In the genomic region with DNA sequence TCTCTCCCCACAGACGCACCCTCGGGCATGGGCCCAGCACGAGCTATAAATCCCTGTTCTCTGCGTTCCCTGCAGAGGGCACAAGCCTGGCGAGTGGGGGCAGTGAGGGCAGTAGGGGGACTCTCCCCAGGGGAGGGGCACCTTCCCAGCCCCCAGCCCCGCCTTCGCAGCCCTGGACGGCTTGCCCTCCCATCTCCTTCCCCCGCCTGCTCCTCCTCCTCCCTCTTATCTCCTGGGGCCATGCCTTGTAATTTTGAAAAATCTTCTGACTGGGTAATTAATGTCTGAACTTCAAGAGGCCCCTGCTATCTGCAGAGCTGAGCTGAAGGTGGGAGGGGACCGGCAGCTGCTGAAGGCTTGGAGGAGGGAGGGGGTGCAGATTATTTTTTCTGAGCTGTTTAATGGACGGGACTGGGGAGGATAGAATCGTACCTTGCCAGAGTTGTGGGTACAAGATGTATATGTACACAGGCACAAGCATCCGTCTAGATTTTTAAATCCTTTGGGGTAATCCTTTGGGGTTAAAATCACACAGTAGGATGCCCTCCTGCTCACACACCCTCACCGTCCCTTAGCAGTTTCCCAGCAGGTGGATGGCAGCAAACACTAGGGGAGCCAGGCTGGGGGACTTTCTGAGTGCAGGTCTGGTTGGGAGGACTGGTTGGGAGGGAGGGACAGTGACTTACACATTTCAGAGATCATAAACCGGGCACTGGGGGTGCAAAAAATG, we compare ENCODE assay signal across 1 cellular context.
TF ChIP-seq lines count a peak whose summit lies in the region.

No MANE protein-coding gene starts in this region.

TF ChIP-seq in K562, 482 proteins besides CTCF, POLR2A, EP300 and RAD21 (continued from another document and continues in another):
- peak; percentile 33; the same call in 1 of the 2 replicates for TF ChIP-seq ZBTB7A (IDR thresholded peaks at IDR 0.05; ENCODE audit: borderline replicate concordance, control insufficient read depth, low read depth, low read length)
- no peak for TF ChIP-seq ZNF707 (CRISPR knock-in tag; conservative IDR thresholded peaks at IDR 0.05)
- TF ChIP-seq NCOA4 (IDR thresholded peaks at IDR 0.05; ENCODE audit: partially characterized antibody), result no peak
- TF ChIP-seq, protein P1, sequence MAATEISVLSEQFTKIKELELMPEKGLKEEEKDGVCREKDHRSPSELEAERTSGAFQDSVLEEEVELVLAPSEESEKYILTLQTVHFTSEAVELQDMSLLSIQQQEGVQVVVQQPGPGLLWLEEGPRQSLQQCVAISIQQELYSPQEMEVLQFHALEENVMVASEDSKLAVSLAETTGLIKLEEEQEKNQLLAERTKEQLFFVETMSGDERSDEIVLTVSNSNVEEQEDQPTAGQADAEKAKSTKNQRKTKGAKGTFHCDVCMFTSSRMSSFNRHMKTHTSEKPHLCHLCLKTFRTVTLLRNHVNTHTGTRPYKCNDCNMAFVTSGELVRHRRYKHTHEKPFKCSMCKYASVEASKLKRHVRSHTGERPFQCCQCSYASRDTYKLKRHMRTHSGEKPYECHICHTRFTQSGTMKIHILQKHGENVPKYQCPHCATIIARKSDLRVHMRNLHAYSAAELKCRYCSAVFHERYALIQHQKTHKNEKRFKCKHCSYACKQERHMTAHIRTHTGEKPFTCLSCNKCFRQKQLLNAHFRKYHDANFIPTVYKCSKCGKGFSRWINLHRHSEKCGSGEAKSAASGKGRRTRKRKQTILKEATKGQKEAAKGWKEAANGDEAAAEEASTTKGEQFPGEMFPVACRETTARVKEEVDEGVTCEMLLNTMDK (IDR thresholded peaks at IDR 0.05; ENCODE audit: borderline replicate concordance, insufficient read depth, low read depth, low read length, poor library complexity, severe bottlenecking), result no peak
- TF ChIP-seq, protein P2, sequence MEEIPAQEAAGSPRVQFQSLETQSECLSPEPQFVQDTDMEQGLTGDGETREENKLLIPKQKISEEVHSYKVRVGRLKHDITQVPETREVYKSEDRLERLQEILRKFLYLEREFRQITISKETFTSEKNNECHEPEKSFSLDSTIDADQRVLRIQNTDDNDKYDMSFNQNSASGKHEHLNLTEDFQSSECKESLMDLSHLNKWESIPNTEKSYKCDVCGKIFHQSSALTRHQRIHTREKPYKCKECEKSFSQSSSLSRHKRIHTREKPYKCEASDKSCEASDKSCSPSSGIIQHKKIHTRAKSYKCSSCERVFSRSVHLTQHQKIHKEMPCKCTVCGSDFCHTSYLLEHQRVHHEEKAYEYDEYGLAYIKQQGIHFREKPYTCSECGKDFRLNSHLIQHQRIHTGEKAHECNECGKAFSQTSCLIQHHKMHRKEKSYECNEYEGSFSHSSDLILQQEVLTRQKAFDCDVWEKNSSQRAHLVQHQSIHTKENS (CRISPR knock-in tag; IDR thresholded peaks at IDR 0.05), result no peak
- TF ChIP-seq PML (IDR thresholded peaks at IDR 0.05; ENCODE audit: low read length), result peak; percentile 63; the same call in 1 of the 2 replicates
- TF ChIP-seq, protein P3, sequence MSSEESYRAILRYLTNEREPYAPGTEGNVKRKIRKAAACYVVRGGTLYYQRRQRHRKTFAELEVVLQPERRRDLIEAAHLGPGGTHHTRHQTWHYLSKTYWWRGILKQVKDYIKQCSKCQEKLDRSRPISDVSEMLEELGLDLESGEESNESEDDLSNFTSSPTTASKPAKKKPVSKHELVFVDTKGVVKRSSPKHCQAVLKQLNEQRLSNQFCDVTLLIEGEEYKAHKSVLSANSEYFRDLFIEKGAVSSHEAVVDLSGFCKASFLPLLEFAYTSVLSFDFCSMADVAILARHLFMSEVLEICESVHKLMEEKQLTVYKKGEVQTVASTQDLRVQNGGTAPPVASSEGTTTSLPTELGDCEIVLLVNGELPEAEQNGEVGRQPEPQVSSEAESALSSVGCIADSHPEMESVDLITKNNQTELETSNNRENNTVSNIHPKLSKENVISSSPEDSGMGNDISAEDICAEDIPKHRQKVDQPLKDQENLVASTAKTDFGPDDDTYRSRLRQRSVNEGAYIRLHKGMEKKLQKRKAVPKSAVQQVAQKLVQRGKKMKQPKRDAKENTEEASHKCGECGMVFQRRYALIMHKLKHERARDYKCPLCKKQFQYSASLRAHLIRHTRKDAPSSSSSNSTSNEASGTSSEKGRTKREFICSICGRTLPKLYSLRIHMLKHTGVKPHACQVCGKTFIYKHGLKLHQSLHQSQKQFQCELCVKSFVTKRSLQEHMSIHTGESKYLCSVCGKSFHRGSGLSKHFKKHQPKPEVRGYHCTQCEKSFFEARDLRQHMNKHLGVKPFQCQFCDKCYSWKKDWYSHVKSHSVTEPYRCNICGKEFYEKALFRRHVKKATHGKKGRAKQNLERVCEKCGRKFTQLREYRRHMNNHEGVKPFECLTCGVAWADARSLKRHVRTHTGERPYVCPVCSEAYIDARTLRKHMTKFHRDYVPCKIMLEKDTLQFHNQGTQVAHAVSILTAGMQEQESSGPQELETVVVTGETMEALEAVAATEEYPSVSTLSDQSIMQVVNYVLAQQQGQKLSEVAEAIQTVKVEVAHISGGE (CRISPR knock-in tag; IDR thresholded peaks at IDR 0.05), result no peak
- no peak for TF ChIP-seq PHB2 (IDR thresholded peaks at IDR 0.05; ENCODE audit: low read depth)
- no peak for TF ChIP-seq SREBF2 (CRISPR knock-in tag; IDR thresholded peaks at IDR 0.05)
- TF ChIP-seq EGR1 (conservative IDR thresholded peaks at IDR 0.05), result peak; percentile 85
- TF ChIP-seq ILK (tag; IDR thresholded peaks at IDR 0.05; ENCODE audit: borderline replicate concordance, low read depth), result no peak
- TF ChIP-seq, protein P4, sequence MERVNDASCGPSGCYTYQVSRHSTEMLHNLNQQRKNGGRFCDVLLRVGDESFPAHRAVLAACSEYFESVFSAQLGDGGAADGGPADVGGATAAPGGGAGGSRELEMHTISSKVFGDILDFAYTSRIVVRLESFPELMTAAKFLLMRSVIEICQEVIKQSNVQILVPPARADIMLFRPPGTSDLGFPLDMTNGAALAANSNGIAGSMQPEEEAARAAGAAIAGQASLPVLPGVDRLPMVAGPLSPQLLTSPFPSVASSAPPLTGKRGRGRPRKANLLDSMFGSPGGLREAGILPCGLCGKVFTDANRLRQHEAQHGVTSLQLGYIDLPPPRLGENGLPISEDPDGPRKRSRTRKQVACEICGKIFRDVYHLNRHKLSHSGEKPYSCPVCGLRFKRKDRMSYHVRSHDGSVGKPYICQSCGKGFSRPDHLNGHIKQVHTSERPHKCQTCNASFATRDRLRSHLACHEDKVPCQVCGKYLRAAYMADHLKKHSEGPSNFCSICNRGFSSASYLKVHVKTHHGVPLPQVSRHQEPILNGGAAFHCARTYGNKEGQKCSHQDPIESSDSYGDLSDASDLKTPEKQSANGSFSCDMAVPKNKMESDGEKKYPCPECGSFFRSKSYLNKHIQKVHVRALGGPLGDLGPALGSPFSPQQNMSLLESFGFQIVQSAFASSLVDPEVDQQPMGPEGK (CRISPR knock-in tag; IDR thresholded peaks at IDR 0.05; ENCODE audit: borderline replicate concordance), result no peak
- TF ChIP-seq MYBL2 (IDR thresholded peaks at IDR 0.05; ENCODE audit: low read depth), result no peak
- no peak for TF ChIP-seq MYBL2 (CRISPR knock-in tag; IDR thresholded peaks at IDR 0.05; ENCODE audit: borderline replicate concordance)
- no peak for TF ChIP-seq HDAC8 (tag; IDR thresholded peaks at IDR 0.05)
- peak; percentile 71 for TF ChIP-seq SMAD4 (CRISPR knock-in tag; conservative IDR thresholded peaks at IDR 0.05)
- TF ChIP-seq NCOA2 (IDR thresholded peaks at IDR 0.05; ENCODE audit: partially characterized antibody in 2 of 2), result no peak
- TF ChIP-seq, protein P5, sequence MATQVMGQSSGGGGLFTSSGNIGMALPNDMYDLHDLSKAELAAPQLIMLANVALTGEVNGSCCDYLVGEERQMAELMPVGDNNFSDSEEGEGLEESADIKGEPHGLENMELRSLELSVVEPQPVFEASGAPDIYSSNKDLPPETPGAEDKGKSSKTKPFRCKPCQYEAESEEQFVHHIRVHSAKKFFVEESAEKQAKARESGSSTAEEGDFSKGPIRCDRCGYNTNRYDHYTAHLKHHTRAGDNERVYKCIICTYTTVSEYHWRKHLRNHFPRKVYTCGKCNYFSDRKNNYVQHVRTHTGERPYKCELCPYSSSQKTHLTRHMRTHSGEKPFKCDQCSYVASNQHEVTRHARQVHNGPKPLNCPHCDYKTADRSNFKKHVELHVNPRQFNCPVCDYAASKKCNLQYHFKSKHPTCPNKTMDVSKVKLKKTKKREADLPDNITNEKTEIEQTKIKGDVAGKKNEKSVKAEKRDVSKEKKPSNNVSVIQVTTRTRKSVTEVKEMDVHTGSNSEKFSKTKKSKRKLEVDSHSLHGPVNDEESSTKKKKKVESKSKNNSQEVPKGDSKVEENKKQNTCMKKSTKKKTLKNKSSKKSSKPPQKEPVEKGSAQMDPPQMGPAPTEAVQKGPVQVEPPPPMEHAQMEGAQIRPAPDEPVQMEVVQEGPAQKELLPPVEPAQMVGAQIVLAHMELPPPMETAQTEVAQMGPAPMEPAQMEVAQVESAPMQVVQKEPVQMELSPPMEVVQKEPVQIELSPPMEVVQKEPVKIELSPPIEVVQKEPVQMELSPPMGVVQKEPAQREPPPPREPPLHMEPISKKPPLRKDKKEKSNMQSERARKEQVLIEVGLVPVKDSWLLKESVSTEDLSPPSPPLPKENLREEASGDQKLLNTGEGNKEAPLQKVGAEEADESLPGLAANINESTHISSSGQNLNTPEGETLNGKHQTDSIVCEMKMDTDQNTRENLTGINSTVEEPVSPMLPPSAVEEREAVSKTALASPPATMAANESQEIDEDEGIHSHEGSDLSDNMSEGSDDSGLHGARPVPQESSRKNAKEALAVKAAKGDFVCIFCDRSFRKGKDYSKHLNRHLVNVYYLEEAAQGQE (CRISPR knock-in tag; IDR thresholded peaks at IDR 0.05; ENCODE audit: low read depth), result no peak
- TF ChIP-seq, protein P6, sequence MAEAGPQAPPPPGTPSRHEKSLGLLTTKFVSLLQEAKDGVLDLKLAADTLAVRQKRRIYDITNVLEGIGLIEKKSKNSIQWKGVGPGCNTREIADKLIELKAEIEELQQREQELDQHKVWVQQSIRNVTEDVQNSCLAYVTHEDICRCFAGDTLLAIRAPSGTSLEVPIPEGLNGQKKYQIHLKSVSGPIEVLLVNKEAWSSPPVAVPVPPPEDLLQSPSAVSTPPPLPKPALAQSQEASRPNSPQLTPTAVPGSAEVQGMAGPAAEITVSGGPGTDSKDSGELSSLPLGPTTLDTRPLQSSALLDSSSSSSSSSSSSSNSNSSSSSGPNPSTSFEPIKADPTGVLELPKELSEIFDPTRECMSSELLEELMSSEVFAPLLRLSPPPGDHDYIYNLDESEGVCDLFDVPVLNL (CRISPR knock-in tag; IDR thresholded peaks at IDR 0.05; ENCODE audit: low read depth), result no peak
- no peak for TF ChIP-seq XRCC3 (IDR thresholded peaks at IDR 0.05)
- 0 out of 2 replicates have a peak, but pooled peaks have one; percentile 16 for TF ChIP-seq ATF7 (IDR thresholded peaks at IDR 0.05)
- no peak for TF ChIP-seq SIRT6 (IDR thresholded peaks at IDR 0.05; ENCODE audit: low read depth, low read length)
- TF ChIP-seq ZBTB17 (CRISPR knock-in tag; IDR thresholded peaks at IDR 0.05), result no peak
- TF ChIP-seq CAMTA2 (CRISPR knock-in tag; conservative IDR thresholded peaks at IDR 0.05), result no peak
- no peak for TF ChIP-seq ZNF324 (CRISPR knock-in tag; IDR thresholded peaks at IDR 0.05)
- no peak for TF ChIP-seq ZNF232 (CRISPR knock-in tag; IDR thresholded peaks at IDR 0.05)
- no peak for TF ChIP-seq ZNF561 (CRISPR knock-in tag; conservative IDR thresholded peaks at IDR 0.05)
- no peak for TF ChIP-seq POLR3A (IDR thresholded peaks at IDR 0.05; ENCODE audit: borderline replicate concordance, extremely low read depth, insufficient read depth, insufficient read length)
- TF ChIP-seq, protein P7, sequence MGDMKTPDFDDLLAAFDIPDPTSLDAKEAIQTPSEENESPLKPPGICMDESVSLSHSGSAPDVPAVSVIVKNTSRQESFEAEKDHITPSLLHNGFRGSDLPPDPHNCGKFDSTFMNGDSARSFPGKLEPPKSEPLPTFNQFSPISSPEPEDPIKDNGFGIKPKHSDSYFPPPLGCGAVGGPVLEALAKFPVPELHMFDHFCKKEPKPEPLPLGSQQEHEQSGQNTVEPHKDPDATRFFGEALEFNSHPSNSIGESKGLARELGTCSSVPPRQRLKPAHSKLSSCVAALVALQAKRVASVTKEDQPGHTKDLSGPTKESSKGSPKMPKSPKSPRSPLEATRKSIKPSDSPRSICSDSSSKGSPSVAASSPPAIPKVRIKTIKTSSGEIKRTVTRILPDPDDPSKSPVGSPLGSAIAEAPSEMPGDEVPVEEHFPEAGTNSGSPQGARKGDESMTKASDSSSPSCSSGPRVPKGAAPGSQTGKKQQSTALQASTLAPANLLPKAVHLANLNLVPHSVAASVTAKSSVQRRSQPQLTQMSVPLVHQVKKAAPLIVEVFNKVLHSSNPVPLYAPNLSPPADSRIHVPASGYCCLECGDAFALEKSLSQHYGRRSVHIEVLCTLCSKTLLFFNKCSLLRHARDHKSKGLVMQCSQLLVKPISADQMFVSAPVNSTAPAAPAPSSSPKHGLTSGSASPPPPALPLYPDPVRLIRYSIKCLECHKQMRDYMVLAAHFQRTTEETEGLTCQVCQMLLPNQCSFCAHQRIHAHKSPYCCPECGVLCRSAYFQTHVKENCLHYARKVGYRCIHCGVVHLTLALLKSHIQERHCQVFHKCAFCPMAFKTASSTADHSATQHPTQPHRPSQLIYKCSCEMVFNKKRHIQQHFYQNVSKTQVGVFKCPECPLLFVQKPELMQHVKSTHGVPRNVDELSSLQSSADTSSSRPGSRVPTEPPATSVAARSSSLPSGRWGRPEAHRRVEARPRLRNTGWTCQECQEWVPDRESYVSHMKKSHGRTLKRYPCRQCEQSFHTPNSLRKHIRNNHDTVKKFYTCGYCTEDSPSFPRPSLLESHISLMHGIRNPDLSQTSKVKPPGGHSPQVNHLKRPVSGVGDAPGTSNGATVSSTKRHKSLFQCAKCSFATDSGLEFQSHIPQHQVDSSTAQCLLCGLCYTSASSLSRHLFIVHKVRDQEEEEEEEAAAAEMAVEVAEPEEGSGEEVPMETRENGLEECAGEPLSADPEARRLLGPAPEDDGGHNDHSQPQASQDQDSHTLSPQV (IDR thresholded peaks at IDR 0.05), result no peak
- TF ChIP-seq BCOR (IDR thresholded peaks at IDR 0.05), result peak; percentile 50; the same call in 1 of the 2 replicates
- TF ChIP-seq FOS (IDR thresholded peaks at IDR 0.05; ENCODE audit: extremely low read depth, insufficient read length), result no peak
- no peak for TF ChIP-seq YBX1 (IDR thresholded peaks at IDR 0.05)
- no peak for TF ChIP-seq TRIM28 (IDR thresholded peaks at IDR 0.05)
- TF ChIP-seq, protein P8, sequence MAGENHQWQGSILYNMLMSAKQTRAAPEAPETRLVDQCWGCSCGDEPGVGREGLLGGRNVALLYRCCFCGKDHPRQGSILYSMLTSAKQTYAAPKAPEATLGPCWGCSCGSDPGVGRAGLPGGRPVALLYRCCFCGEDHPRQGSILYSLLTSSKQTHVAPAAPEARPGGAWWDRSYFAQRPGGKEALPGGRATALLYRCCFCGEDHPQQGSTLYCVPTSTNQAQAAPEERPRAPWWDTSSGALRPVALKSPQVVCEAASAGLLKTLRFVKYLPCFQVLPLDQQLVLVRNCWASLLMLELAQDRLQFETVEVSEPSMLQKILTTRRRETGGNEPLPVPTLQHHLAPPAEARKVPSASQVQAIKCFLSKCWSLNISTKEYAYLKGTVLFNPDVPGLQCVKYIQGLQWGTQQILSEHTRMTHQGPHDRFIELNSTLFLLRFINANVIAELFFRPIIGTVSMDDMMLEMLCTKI (IDR thresholded peaks at IDR 0.05; ENCODE audit: partially characterized antibody), result no peak
- TF ChIP-seq NUFIP1 (IDR thresholded peaks at IDR 0.05; ENCODE audit: partially characterized antibody), result no peak
- 0 out of 2 replicates have a peak, but pooled peaks have one; percentile 31 for TF ChIP-seq MTA1 (IDR thresholded peaks at IDR 0.05; ENCODE audit: borderline replicate concordance)
